Comparison of ENCODE assay signal across 19 cellular contexts in genomic region chr16:10729104-10729503, GRCh38. TPM values are rescaled to one million over a fixed set of nuclear protein-coding genes. Genes with fewer than 3 reads are reported as not detected.
DNase-seq lines count a peak whose midpoint lies in the region; ATAC-seq, FAIRE-seq and TF ChIP-seq lines count a peak whose summit lies in the region.
"Had no signal": no experiment of that assay in that cellular context is flagged by ENCODE, and none has a peak within 500 bp of the region (broad histone marks: within the 10 kb centered on the region; RNA-seq: fewer than 3 reads in every experiment).

No MANE protein-coding gene starts in this region.

- H3K4me1 ChIP-seq in HCT116 (ENCODE audit: control insufficient read depth in 1 of 2, insufficient read depth in 2 of 2, low read length in 2 of 2) = peaks cover 8 to 17% of the 10 kb centered on the region in 2 experiments
- peaks cover 7% of the 10 kb centered on the region for H3K4me1 ChIP-seq in PC-3 (ENCODE audit: insufficient read depth, low read length)
- no peaks in the 10 kb centered on the region for H3K4me1 ChIP-seq in H1 (replicated peaks in 1 of 4; ENCODE audit: control insufficient read depth in 3 of 4, insufficient read depth in 4 of 4, low read length in 3 of 4)
- H3K4me1 ChIP-seq in skeletal muscle satellite cell (ENCODE audit: control insufficient read depth, insufficient read depth, low read length) = peaks cover 10% of the 10 kb centered on the region
- H3K4me1 ChIP-seq: HAP-1 had no signal

- peak overlapping the region; percentile 78 for H3K4ac ChIP-seq in H1 (replicated peaks; ENCODE audit: insufficient read length, low read depth, low read length)

- H3K4me2 ChIP-seq in HCT116 (ENCODE audit: low read length) = peak overlapping the region; percentile 80
- peak overlapping the region; percentile 55 for H3K4me2 ChIP-seq in PC-3 (ENCODE audit: low read length)
- no peak overlapping the region for H3K4me2 ChIP-seq in H1 (ENCODE audit: insufficient read depth in 1 of 2, low read depth in 2 of 2, low read length in 2 of 2)
- peak overlapping the region; percentile 34 for H3K4me2 ChIP-seq in skeletal muscle satellite cell (ENCODE audit: low read length)

- H3K79me2 ChIP-seq in HCT116 (ENCODE audit: insufficient read depth, low read length) = no peaks in the 10 kb centered on the region
- H3K79me2 ChIP-seq in PC-3 (ENCODE audit: low read length) = no peaks in the 10 kb centered on the region
- no peaks in the 10 kb centered on the region for H3K79me2 ChIP-seq in H1 (ENCODE audit: control insufficient read depth in 1 of 2, insufficient read depth in 2 of 2, low read length in 2 of 2)

- H4K91ac ChIP-seq in H1 (replicated peaks; ENCODE audit: insufficient read length, low read length) = no peak overlapping the region

- H3K9me2 ChIP-seq in HCT116 (ENCODE audit: insufficient read depth) = no peaks in the 10 kb centered on the region
- no peaks in the 10 kb centered on the region for H3K9me2 ChIP-seq in PC-3 (replicated peaks; ENCODE audit: low read length)

- no peak for TF ChIP-seq EP300 in H1 (IDR thresholded peaks at IDR 0.05; ENCODE audit: borderline replicate concordance in 1 of 2, low read depth in 2 of 2, low read length in 2 of 2)

- H3K36me3 Mint-ChIP-seq in T-cell = no peaks in the 10 kb centered on the region
- H3K36me3 Mint-ChIP-seq: CD14-positive monocyte had no signal

- no peak overlapping the region for H3K27ac Mint-ChIP-seq in T-cell

- H3K4me3 ChIP-seq in HCT116 (replicated peaks in 1 of 2; ENCODE audit: low read depth in 1 of 2, low read length in 2 of 2) (no peak overlapping the region; a peak in 1 of 4 replicates), PC-3 (ENCODE audit: low read length) (0 out of 2 replicates have a peak overlapping the region, but pooled peaks have one; percentile 13), H1 (ENCODE audit: extremely low read depth in 1 of 4, insufficient read depth in 2 of 4, low read depth in 3 of 4, low read length in 4 of 4) (no peak overlapping the region), skeletal muscle satellite cell (ENCODE audit: low read length) (no peak overlapping the region)
- H3K4me3 ChIP-seq: HAP-1 had no signal

- H4K8ac ChIP-seq in H1 (ENCODE audit: extremely low read depth, insufficient read depth, low read length) = 0 out of 2 replicates have a peak overlapping the region, but pooled peaks have one; percentile 57

- CTCF ChIA-PET in HCT116 (lab: Charles Lee) = no interaction called here
- CTCF ChIA-PET in PC-3 (lab: Charles Lee) = no interaction called here
- CTCF ChIA-PET in H1 (lab: Charles Lee; ENCODE audit: partially characterized antibody) = interaction anchor here (0.8 to 1.8 kb wide), 5 partner anchors 7 to 214 kb away, joined by 3 to 11 read pairs (median 3); no protein-coding TSS in a partner anchor
- CTCF ChIA-PET in T-cell (lab: Charles Lee) = no interaction called here

- H3K9me3 ChIP-seq in HCT116 (ENCODE audit: control insufficient read depth in 1 of 2, insufficient read depth in 1 of 2, low read depth in 1 of 2, low read length in 2 of 2) = no peaks in the 10 kb centered on the region
- no peaks in the 10 kb centered on the region for H3K9me3 ChIP-seq in PC-3 (ENCODE audit: low read length)
- no peaks in the 10 kb centered on the region for H3K9me3 ChIP-seq in H1 (ENCODE audit: insufficient read depth in 2 of 2, low read depth in 1 of 2, low read length in 1 of 2)
- H3K9me3 ChIP-seq in skeletal muscle satellite cell (replicated peaks; ENCODE audit: low read length) = no peaks in the 10 kb centered on the region
- H3K9me3 ChIP-seq: HAP-1 had no signal

- H3K23ac ChIP-seq in H1 (ENCODE audit: insufficient read length) = no peak overlapping the region

- peaks cover 0 to 3% of the 10 kb centered on the region in 2 donors for H3K27me3 Mint-ChIP-seq in T-cell

- peak overlapping the region; percentile 75 for H2BK15ac ChIP-seq in H1 (ENCODE audit: low read length)

- peaks cover 0 to 4% (median 3%) of the 10 kb centered on the region in 3 donors for H3K9me3 Mint-ChIP-seq in T-cell

- RAD21 ChIA-PET in HCT116 (lab: Charles Lee; ENCODE audit: low non-redundant PET in 1 of 2, low total read pairs in 2 of 2, uncharacterized antibody in 2 of 2, unreplicated experiment in 2 of 2) = no interaction called here

- POLR2A ChIA-PET in HCT116 (lab: Charles Lee) (no interaction called here), PC-3 (lab: Charles Lee; ENCODE audit: unreplicated experiment) (no interaction called here), H1 (lab: Charles Lee; ENCODE audit: partially characterized antibody) (no interaction called here), T-cell (lab: Charles Lee) (no interaction called here)

- no peak overlapping the region for H3K14ac ChIP-seq in H1 (ENCODE audit: insufficient read length)

- H3F3A ChIP-seq in PC-3 (ENCODE audit: low read length, unreplicated experiment) = no peaks in the 10 kb centered on the region

- peak overlapping the region; percentile 77 for H2AK5ac ChIP-seq in H1 (ENCODE audit: low read depth, low read length)

- no peak for TF ChIP-seq RAD21 in HCT116 (IDR thresholded peaks at IDR 0.05; ENCODE audit: low read depth)
- no peak for TF ChIP-seq RAD21 in H1 (IDR thresholded peaks at IDR 0.05 in 1 of 2, conservative IDR thresholded peaks at IDR 0.05 in 1 of 2; ENCODE audit: low read depth in 2 of 2, low read length in 2 of 2)

- H3K23me2 ChIP-seq in H1 (ENCODE audit: low read depth, low read length) = no peaks in the 10 kb centered on the region; the same call in 1 of the 2 replicates

- intact Hi-C loops in HCT116 (cut with micrococcal nuclease) = loop anchor here (2.0 kb wide), 1 partner anchor 58 kb away; no protein-coding TSS in a partner anchor
- intact Hi-C loops in PC-3 (cut with micrococcal nuclease) = no loop called here

- H2AFZ ChIP-seq in HCT116 (ENCODE audit: low read depth, low read length, poor library complexity, severe bottlenecking) (peak overlapping the region; percentile 57), PC-3 (ENCODE audit: low read length) (peak overlapping the region; percentile 71; the same call in 1 of the 2 replicates), H1 (ENCODE audit: low read length) (no peak overlapping the region)

- H3K27ac ChIP-seq in HCT116 (ENCODE audit: low read depth, low read length) (no peak overlapping the region), PC-3 (ENCODE audit: low read length) (no peak overlapping the region), H1 (ENCODE audit: low read depth, low read length) (no peak overlapping the region)

- no peaks in the 10 kb centered on the region for H3K4me1 Mint-ChIP-seq in T-cell
- H3K4me1 Mint-ChIP-seq: CD14-positive monocyte had no signal

- peak overlapping the region; percentile 66; the same call in 1 of the 2 replicates for H2BK5ac ChIP-seq in H1 (ENCODE audit: low read depth, low read length)

- H3K79me1 ChIP-seq in H1 (ENCODE audit: low read depth, low read length) = no peaks in the 10 kb centered on the region; the same call in 1 of the 2 replicates

- no peak overlapping the region for H3K18ac ChIP-seq in H1 (ENCODE audit: extremely low read depth, low read length)

- H3K9ac ChIP-seq in HCT116 (ENCODE audit: low read length) (no peak overlapping the region), PC-3 (ENCODE audit: low read length) (no peak overlapping the region), H1 (replicated peaks in 1 of 4; ENCODE audit: extremely low read depth in 1 of 4, low read depth in 3 of 4, low read length in 3 of 4) (no peak overlapping the region), skeletal muscle satellite cell (ENCODE audit: low read depth, low read length) (no peak overlapping the region)

- BruUV-seq in HCT116 (replicated peaks; lab: Mats Ljungman, UMichigan) (no TSS peak), PC-3 (replicated peaks; lab: Mats Ljungman, UMichigan) (no TSS peak)

- no peak overlapping the region for H2BK120ac ChIP-seq in H1 (replicated peaks; ENCODE audit: low read depth, low read length)

- H3K27me3 ChIP-seq in HCT116 (ENCODE audit: insufficient read depth, low read length) (no peaks in the 10 kb centered on the region), PC-3 (ENCODE audit: low read length) (no peaks in the 10 kb centered on the region), H1 (replicated peaks in 1 of 4; ENCODE audit: control insufficient read depth in 3 of 4, extremely low read depth in 1 of 4, insufficient read depth in 3 of 4, low read length in 3 of 4) (no peaks in the 10 kb centered on the region), skeletal muscle satellite cell (ENCODE audit: control insufficient read depth, insufficient read depth, low read length) (peaks cover 5% of the 10 kb centered on the region)

- H4K20me1 ChIP-seq in HCT116 (ENCODE audit: insufficient read depth) (no peaks in the 10 kb centered on the region), PC-3 (ENCODE audit: low read length) (no peaks in the 10 kb centered on the region), H1 (replicated peaks in 1 of 2; ENCODE audit: control insufficient read depth in 1 of 2, insufficient read depth in 2 of 2, low read length in 2 of 2) (peaks cover 1 to 4% of the 10 kb centered on the region in 2 experiments)

- TF ChIP-seq CTCF in HCT116 (IDR thresholded peaks at IDR 0.05 in 2 of 3, conservative IDR thresholded peaks at IDR 0.05 in 1 of 3; ENCODE audit: borderline replicate concordance in 1 of 3, insufficient read depth in 1 of 3, low read depth in 2 of 3, low read length in 2 of 3) = no peak
- no peak for TF ChIP-seq CTCF in PC-3 (conservative IDR thresholded peaks at IDR 0.05; ENCODE audit: low read depth, low read length)
- no peak for TF ChIP-seq CTCF in H1 (IDR thresholded peaks at IDR 0.05; ENCODE audit: control extremely low read depth in 1 of 3, insufficient read depth in 1 of 3, low read depth in 1 of 3, low read length in 3 of 3)

- 84 to 100% methylated on average over 1 to 7 of the region's 7 CpGs for WGBS in H1 (ENCODE audit: extremely low coverage in 1 of 2, insufficient coverage in 1 of 2, insufficient read length in 1 of 2, insufficient replicate concordance in 2 of 2, low coverage in 1 of 2, low lambda C conversion rate in 2 of 2, missing lambda C conversion rate in 1 of 2), 2 experiments

- no peak overlapping the region for H3K4me3 Mint-ChIP-seq in T-cell
- H3K4me3 Mint-ChIP-seq: CD14-positive monocyte had no signal

- ATAC-seq in HCT116 = peak; percentile 37; the same call in 1 of the 2 replicates
- no peak for ATAC-seq in PC-3
- no peak for ATAC-seq in HG02840 (IDR thresholded peaks at IDR 0.05; ENCODE audit: low FRiP score, unreplicated experiment)
- no peak for ATAC-seq in HG03039 (IDR thresholded peaks at IDR 0.05; ENCODE audit: unreplicated experiment)
- ATAC-seq in T-cell (replicated peaks in 1 of 4) = no peak

- peak overlapping the region; percentile 5; the same call in 1 of the 2 replicates for H2BK20ac ChIP-seq in H1 (ENCODE audit: low read length)

- no peak overlapping the region for H3K56ac ChIP-seq in H1 (replicated peaks; ENCODE audit: insufficient read length, low read depth, low read length)

- no peak overlapping the region for H4K5ac ChIP-seq in H1 (ENCODE audit: insufficient read length, low read depth, low read length)

- DNase-seq in HCT116 (ENCODE audit: low read depth, low spot score) = no peak
- no peak for DNase-seq in PC-3
- DNase-seq in H1 (ENCODE audit: low read depth in 1 of 2, low spot score in 2 of 2) = no peak
- DNase-seq in T-cell = no peak
- DNase-seq: AML-193; COR-L47; GF-D8; KG1; NCI-H1436; NCI-H446 treated with DMSO at 0.1 percent for 48 hours; NK-92 treated with Interleukin-12 subunit alpha and Interleukin-12 subunit beta, amount 100 ng/mL, for 24 hours; OCI-M1 had no signal

- H3K36me3 ChIP-seq in HCT116 (ENCODE audit: control insufficient read depth in 1 of 2, insufficient read depth in 2 of 2, low read length in 2 of 2) (no peaks in the 10 kb centered on the region), PC-3 (ENCODE audit: low read depth, low read length) (no peaks in the 10 kb centered on the region), H1 (ENCODE audit: control insufficient read depth in 2 of 4, insufficient read depth in 4 of 4, low read length in 3 of 4) (no peaks in the 10 kb centered on the region), skeletal muscle satellite cell (ENCODE audit: insufficient read depth, low read length) (no peaks in the 10 kb centered on the region)
- H3K36me3 ChIP-seq: HAP-1 had no signal

- TF ChIP-seq POLR2A in HCT116 (IDR thresholded peaks at IDR 0.05; ENCODE audit: borderline replicate concordance, extremely low read depth, insufficient read depth, insufficient read length) (no peak), H1 (IDR thresholded peaks at IDR 0.05; ENCODE audit: control extremely low read depth in 1 of 2, low read depth in 2 of 2, low read length in 2 of 2) (no peak)

- H2BK12ac ChIP-seq in H1 (ENCODE audit: low read depth, low read length) = peak overlapping the region; percentile 43; the same call in 1 of the 2 replicates

- FAIRE-seq in H1 (lab: Jason Lieb, UNC) = no peak
- FAIRE-seq: GM19239 had no signal

RNA-seq across cellular contexts. Expression of gene NUBP1, which starts 14.5 kb away (rescaled TPM):
- total RNA-seq in HCT116 (2021; ENCODE audit: unreplicated experiment) = 31.5 TPM
- polyA plus RNA-seq in HCT116 (2012) = 29.7 and 31.1 TPM in 2 replicates
- 34.3 and 49.3 TPM in 2 replicates for total RNA-seq in PC-3 (2014; rRNA removed)
- total RNA-seq in H1 (2021; fragmentation: NEBNext Ultra II Directional; extraction: Animal tissue kit (Norgen Biotek cat#: 25700)) = 28.2 and 32.1 TPM in 2 replicates
- 29.1 and 32.2 TPM in 2 replicates for polyA plus RNA-seq in H1 (2011; rRNA removed)
- polyA plus RNA-seq in H1 (2011; cell fraction: cytosol; rRNA removed) = 44.5 TPM
- 26.0 TPM for polyA plus RNA-seq in H1 (2011; cell fraction: nucleus; rRNA removed)
- polyA plus RNA-seq in H1 (2012, experiment 1 of 2) = 34.9 to 38.4 TPM (median 38.1 TPM) in 4 replicates
- polyA plus RNA-seq in H1 (2012, experiment 2 of 2) = 35.2 TPM
- polyA plus RNA-seq in H1 (2013, experiment 1 of 2) = 22.9 TPM
- 24.7 TPM for polyA plus RNA-seq in H1 (2013, experiment 2 of 2)
- 24.7 and 29.0 TPM in 2 replicates for polyA minus RNA-seq in H1 (2011; rRNA and poly(A)+ RNA removed)
- polyA minus RNA-seq in H1 (2011; cell fraction: cytosol; rRNA and poly(A)+ RNA removed) = 16.5 TPM
- 10.3 TPM for polyA minus RNA-seq in H1 (2011; cell fraction: nucleus; rRNA and poly(A)+ RNA removed)
- total RNA-seq in skeletal muscle satellite cell (2012; rRNA removed) = 14.4 and 22.5 TPM in 2 replicates
- 10 to 100 TPM; 17.5 to 29.4 (median 25.9) TPM for total RNA-seq in T-cell

RNA-seq across cellular contexts. Expression of gene TEKT5, which starts 34.4 kb away (rescaled TPM):
- 0.37 TPM for total RNA-seq in HCT116 (2021; ENCODE audit: unreplicated experiment)
- 0.06 and 0.36 TPM in 2 replicates for polyA plus RNA-seq in HCT116 (2012)
- not detected in 2 replicates for total RNA-seq in PC-3 (2014; rRNA removed)
- total RNA-seq in H1 (2021; fragmentation: NEBNext Ultra II Directional; extraction: Animal tissue kit (Norgen Biotek cat#: 25700)) = not detected in 2 replicates
- polyA plus RNA-seq in H1 (2011; rRNA removed) = 0.24 and 0.95 TPM in 2 replicates
- polyA plus RNA-seq in H1 (2011; cell fraction: cytosol; rRNA removed) = 0.26 TPM
- polyA plus RNA-seq in H1 (2011; cell fraction: nucleus; rRNA removed) = 0.68 TPM
- 0.36 to 1.3 TPM (median 0.60 TPM) in 4 replicates for polyA plus RNA-seq in H1 (2012, experiment 1 of 2)
- polyA plus RNA-seq in H1 (2012, experiment 2 of 2) = not detected
- polyA plus RNA-seq in H1 (2013, experiment 1 of 2) = 0.20 TPM
- 0.09 TPM for polyA plus RNA-seq in H1 (2013, experiment 2 of 2)
- polyA minus RNA-seq in H1 (2011; rRNA and poly(A)+ RNA removed) = 0.22 and 0.54 TPM in 2 replicates
- polyA minus RNA-seq in H1 (2011; cell fraction: cytosol; rRNA and poly(A)+ RNA removed) = not detected
- polyA minus RNA-seq in H1 (2011; cell fraction: nucleus; rRNA and poly(A)+ RNA removed) = 1.2 TPM
- total RNA-seq in skeletal muscle satellite cell (2012; rRNA removed) = not detected in 2 replicates
- total RNA-seq in T-cell = not detected
- total RNA-seq: Daoy had no signal
- polyA plus RNA-seq: CD14-positive monocyte had no signal

Comparison
In these comparisons a context has a peak if more than half of its experiments do, and no peak if none do; other contexts are left out.
1. H3K4me2 ChIP-seq: peak in HCT116 (single experiment), PC-3 (single experiment) and skeletal muscle satellite cell (single experiment); none in H1 (0 of 2).